ENCODE assay signal across 2 cellular contexts in the genomic region with DNA sequence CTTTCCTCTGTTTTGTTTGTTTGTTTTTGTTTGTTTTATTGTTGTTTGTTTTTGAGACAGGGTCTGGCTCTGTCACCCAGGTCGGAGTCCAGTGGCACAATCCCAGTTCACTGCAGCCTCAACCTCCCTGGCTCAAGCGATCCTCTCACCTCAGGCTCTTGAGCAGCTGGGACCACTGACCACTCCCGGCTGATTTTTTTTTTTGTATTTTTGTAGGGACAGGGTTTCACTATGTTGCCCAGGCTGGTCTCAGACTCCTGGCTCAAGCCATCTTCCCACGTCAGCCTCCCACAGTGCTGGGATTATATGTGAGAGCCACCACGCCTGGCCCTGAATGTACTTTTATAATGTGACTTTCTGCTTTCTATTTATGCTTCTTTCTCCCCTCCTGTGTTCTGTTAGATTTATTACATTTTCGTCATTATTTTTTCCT.
TF ChIP-seq lines count a peak whose summit lies in the region.

No MANE protein-coding gene starts in this region.

TF ChIP-seq in SK-N-SH, 30 proteins besides CTCF, POLR2A, EP300 and RAD21 (continued from another document):
- TF ChIP-seq YY1 (IDR thresholded peaks at IDR 0.05; ENCODE audit: low read depth) (no peak), TEAD4 (IDR thresholded peaks at IDR 0.05; ENCODE audit: borderline replicate concordance, insufficient read depth) (no peak), CHD2 (IDR thresholded peaks at IDR 0.05; ENCODE audit: low read length, partially characterized antibody) (no peak), RCOR1 (IDR thresholded peaks at IDR 0.05; ENCODE audit: low read length) (no peak), SMC3 (IDR thresholded peaks at IDR 0.05; ENCODE audit: low read depth, low read length) (no peak), TCF12 (IDR thresholded peaks at IDR 0.05) (no peak), FOXM1 (IDR thresholded peaks at IDR 0.05; ENCODE audit: low read depth) (no peak), JUND (IDR thresholded peaks at IDR 0.05) (no peak), NFIC (IDR thresholded peaks at IDR 0.05; ENCODE audit: borderline replicate concordance) (no peak), FOSL2 (IDR thresholded peaks at IDR 0.05; ENCODE audit: borderline replicate concordance, low read depth) (no peak), SIN3A (IDR thresholded peaks at IDR 0.05; ENCODE audit: borderline replicate concordance, low read depth, low read length) (no peak)
- TF ChIP-seq, protein P1, sequence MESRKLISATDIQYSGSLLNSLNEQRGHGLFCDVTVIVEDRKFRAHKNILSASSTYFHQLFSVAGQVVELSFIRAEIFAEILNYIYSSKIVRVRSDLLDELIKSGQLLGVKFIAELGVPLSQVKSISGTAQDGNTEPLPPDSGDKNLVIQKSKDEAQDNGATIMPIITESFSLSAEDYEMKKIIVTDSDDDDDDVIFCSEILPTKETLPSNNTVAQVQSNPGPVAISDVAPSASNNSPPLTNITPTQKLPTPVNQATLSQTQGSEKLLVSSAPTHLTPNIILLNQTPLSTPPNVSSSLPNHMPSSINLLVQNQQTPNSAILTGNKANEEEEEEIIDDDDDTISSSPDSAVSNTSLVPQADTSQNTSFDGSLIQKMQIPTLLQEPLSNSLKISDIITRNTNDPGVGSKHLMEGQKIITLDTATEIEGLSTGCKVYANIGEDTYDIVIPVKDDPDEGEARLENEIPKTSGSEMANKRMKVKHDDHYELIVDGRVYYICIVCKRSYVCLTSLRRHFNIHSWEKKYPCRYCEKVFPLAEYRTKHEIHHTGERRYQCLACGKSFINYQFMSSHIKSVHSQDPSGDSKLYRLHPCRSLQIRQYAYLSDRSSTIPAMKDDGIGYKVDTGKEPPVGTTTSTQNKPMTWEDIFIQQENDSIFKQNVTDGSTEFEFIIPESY (IDR thresholded peaks at IDR 0.05; ENCODE audit: borderline replicate concordance, low read depth): no peak
- TF ChIP-seq, protein P2, sequence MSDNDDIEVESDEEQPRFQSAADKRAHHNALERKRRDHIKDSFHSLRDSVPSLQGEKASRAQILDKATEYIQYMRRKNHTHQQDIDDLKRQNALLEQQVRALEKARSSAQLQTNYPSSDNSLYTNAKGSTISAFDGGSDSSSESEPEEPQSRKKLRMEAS (IDR thresholded peaks at IDR 0.05; ENCODE audit: low read depth): no peak
- TF ChIP-seq, protein P3, sequence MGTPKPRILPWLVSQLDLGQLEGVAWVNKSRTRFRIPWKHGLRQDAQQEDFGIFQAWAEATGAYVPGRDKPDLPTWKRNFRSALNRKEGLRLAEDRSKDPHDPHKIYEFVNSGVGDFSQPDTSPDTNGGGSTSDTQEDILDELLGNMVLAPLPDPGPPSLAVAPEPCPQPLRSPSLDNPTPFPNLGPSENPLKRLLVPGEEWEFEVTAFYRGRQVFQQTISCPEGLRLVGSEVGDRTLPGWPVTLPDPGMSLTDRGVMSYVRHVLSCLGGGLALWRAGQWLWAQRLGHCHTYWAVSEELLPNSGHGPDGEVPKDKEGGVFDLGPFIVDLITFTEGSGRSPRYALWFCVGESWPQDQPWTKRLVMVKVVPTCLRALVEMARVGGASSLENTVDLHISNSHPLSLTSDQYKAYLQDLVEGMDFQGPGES (IDR thresholded peaks at IDR 0.05; ENCODE audit: low read depth, low read length): no peak
- TF ChIP-seq, protein P4, sequence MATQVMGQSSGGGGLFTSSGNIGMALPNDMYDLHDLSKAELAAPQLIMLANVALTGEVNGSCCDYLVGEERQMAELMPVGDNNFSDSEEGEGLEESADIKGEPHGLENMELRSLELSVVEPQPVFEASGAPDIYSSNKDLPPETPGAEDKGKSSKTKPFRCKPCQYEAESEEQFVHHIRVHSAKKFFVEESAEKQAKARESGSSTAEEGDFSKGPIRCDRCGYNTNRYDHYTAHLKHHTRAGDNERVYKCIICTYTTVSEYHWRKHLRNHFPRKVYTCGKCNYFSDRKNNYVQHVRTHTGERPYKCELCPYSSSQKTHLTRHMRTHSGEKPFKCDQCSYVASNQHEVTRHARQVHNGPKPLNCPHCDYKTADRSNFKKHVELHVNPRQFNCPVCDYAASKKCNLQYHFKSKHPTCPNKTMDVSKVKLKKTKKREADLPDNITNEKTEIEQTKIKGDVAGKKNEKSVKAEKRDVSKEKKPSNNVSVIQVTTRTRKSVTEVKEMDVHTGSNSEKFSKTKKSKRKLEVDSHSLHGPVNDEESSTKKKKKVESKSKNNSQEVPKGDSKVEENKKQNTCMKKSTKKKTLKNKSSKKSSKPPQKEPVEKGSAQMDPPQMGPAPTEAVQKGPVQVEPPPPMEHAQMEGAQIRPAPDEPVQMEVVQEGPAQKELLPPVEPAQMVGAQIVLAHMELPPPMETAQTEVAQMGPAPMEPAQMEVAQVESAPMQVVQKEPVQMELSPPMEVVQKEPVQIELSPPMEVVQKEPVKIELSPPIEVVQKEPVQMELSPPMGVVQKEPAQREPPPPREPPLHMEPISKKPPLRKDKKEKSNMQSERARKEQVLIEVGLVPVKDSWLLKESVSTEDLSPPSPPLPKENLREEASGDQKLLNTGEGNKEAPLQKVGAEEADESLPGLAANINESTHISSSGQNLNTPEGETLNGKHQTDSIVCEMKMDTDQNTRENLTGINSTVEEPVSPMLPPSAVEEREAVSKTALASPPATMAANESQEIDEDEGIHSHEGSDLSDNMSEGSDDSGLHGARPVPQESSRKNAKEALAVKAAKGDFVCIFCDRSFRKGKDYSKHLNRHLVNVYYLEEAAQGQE (IDR thresholded peaks at IDR 0.05; ENCODE audit: low read depth, low read length): no peak

TF ChIP-seq in SK-N-SH treated with all-trans-retinoic acid at 6 μM for 48 hours, 23 proteins besides CTCF, POLR2A, EP300 and RAD21 (continued from another document):
- no peak for TF ChIP-seq ARNTL (CRISPR knock-in tag; IDR thresholded peaks at IDR 0.05; ENCODE audit: borderline replicate concordance, low read depth)
- no peak for TF ChIP-seq TCF4 (CRISPR knock-in tag; IDR thresholded peaks at IDR 0.05; ENCODE audit: borderline replicate concordance)
- TF ChIP-seq ISL1 (CRISPR knock-in tag; IDR thresholded peaks at IDR 0.05): no peak
- TF ChIP-seq, protein P5, sequence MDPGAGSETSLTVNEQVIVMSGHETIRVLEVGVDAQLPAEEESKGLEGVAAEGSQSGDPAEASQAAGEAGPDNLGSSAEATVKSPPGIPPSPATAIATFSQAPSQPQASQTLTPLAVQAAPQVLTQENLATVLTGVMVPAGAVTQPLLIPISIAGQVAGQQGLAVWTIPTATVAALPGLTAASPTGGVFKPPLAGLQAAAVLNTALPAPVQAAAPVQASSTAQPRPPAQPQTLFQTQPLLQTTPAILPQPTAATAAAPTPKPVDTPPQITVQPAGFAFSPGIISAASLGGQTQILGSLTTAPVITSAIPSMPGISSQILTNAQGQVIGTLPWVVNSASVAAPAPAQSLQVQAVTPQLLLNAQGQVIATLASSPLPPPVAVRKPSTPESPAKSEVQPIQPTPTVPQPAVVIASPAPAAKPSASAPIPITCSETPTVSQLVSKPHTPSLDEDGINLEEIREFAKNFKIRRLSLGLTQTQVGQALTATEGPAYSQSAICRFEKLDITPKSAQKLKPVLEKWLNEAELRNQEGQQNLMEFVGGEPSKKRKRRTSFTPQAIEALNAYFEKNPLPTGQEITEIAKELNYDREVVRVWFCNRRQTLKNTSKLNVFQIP (CRISPR knock-in tag; IDR thresholded peaks at IDR 0.05; ENCODE audit: borderline replicate concordance, low read depth): no peak
- TF ChIP-seq ZC3H10 (CRISPR knock-in tag; IDR thresholded peaks at IDR 0.05): no peak
- TF ChIP-seq CSDC2 (CRISPR knock-in tag; IDR thresholded peaks at IDR 0.05): no peak
- TF ChIP-seq, protein P6, sequence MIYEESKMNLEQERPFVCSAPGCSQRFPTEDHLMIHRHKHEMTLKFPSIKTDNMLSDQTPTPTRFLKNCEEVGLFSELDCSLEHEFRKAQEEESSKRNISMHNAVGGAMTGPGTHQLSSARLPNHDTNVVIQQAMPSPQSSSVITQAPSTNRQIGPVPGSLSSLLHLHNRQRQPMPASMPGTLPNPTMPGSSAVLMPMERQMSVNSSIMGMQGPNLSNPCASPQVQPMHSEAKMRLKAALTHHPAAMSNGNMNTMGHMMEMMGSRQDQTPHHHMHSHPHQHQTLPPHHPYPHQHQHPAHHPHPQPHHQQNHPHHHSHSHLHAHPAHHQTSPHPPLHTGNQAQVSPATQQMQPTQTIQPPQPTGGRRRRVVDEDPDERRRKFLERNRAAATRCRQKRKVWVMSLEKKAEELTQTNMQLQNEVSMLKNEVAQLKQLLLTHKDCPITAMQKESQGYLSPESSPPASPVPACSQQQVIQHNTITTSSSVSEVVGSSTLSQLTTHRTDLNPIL (CRISPR knock-in tag; IDR thresholded peaks at IDR 0.05; ENCODE audit: low read depth): no peak
- TF ChIP-seq SNAI2 (CRISPR knock-in tag; IDR thresholded peaks at IDR 0.05): no peak
- TF ChIP-seq, protein P7, sequence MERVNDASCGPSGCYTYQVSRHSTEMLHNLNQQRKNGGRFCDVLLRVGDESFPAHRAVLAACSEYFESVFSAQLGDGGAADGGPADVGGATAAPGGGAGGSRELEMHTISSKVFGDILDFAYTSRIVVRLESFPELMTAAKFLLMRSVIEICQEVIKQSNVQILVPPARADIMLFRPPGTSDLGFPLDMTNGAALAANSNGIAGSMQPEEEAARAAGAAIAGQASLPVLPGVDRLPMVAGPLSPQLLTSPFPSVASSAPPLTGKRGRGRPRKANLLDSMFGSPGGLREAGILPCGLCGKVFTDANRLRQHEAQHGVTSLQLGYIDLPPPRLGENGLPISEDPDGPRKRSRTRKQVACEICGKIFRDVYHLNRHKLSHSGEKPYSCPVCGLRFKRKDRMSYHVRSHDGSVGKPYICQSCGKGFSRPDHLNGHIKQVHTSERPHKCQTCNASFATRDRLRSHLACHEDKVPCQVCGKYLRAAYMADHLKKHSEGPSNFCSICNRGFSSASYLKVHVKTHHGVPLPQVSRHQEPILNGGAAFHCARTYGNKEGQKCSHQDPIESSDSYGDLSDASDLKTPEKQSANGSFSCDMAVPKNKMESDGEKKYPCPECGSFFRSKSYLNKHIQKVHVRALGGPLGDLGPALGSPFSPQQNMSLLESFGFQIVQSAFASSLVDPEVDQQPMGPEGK (CRISPR knock-in tag; IDR thresholded peaks at IDR 0.05; ENCODE audit: borderline replicate concordance): no peak
- TF ChIP-seq ZNF565 (CRISPR knock-in tag; conservative IDR thresholded peaks at IDR 0.05; ENCODE audit: low read depth): no peak
- TF ChIP-seq, protein P8, sequence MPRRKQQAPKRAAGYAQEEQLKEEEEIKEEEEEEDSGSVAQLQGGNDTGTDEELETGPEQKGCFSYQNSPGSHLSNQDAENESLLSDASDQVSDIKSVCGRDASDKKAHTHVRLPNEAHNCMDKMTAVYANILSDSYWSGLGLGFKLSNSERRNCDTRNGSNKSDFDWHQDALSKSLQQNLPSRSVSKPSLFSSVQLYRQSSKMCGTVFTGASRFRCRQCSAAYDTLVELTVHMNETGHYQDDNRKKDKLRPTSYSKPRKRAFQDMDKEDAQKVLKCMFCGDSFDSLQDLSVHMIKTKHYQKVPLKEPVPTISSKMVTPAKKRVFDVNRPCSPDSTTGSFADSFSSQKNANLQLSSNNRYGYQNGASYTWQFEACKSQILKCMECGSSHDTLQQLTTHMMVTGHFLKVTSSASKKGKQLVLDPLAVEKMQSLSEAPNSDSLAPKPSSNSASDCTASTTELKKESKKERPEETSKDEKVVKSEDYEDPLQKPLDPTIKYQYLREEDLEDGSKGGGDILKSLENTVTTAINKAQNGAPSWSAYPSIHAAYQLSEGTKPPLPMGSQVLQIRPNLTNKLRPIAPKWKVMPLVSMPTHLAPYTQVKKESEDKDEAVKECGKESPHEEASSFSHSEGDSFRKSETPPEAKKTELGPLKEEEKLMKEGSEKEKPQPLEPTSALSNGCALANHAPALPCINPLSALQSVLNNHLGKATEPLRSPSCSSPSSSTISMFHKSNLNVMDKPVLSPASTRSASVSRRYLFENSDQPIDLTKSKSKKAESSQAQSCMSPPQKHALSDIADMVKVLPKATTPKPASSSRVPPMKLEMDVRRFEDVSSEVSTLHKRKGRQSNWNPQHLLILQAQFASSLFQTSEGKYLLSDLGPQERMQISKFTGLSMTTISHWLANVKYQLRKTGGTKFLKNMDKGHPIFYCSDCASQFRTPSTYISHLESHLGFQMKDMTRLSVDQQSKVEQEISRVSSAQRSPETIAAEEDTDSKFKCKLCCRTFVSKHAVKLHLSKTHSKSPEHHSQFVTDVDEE (CRISPR knock-in tag; IDR thresholded peaks at IDR 0.05): no peak
- TF ChIP-seq OSR1 (CRISPR knock-in tag; IDR thresholded peaks at IDR 0.05): no peak
- TF ChIP-seq ZNF8 (CRISPR knock-in tag; IDR thresholded peaks at IDR 0.05): no peak
- no peak for TF ChIP-seq ZFP30 (CRISPR knock-in tag; IDR thresholded peaks at IDR 0.05)
- no peak for TF ChIP-seq BACH2 (CRISPR knock-in tag; IDR thresholded peaks at IDR 0.05; ENCODE audit: borderline replicate concordance)
TF ChIP-seq in SK-N-SH treated with all-trans-retinoic acid at 6 μM for 48 hours: peak in this region for 0.
